19 cellular contexts compared by ENCODE assay signal in the genomic region with DNA sequence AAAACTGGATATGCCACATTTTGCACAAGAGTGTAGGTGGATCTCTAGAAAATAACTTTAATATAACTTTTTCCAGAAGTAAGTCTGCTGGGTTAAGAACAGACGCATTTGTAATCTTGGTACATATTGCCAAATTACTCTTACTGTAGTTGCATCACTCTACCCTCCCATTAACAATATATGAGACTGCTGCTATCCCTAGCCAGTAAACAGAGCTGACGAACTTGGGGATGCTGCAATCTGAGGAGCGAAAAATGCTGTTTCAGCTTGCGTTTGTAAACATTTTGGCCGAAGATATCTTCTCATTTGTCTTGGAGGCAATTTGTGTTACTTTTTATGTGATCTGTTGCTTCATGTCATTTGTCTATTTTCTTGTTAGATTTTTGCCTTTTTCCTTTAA.
"Had no signal": no experiment of that assay in that cellular context is flagged by ENCODE, and none has a peak within 500 bp of the region (broad histone marks: within the 10 kb centered on the region; RNA-seq: fewer than 3 reads in every experiment).

No MANE protein-coding gene starts in this region.

- H3K36me3 ChIP-seq: esophagus squamous epithelium, ovary, suprapubic skin, thyroid gland had no signal

- ATAC-seq: naive thymus-derived CD4-positive, alpha-beta T cell; right cardiac atrium; stimulated activated effector memory CD8-positive, alpha-beta T cell treated with anti-CD3 and anti-CD28 coated beads, Interleukin-12 subunit alpha, Interleukin-12 subunit beta, amount 100 ng/mL, for 72 hours; stimulated activated naive CD8-positive, alpha-beta T cell treated with anti-CD3 and anti-CD28 coated beads, Interleukin-15, Interleukin-2, amounts not matched to agents 100 U/mL and 50 U/mL, for 24 hours had no signal

- DNase-seq: esophagus squamous epithelium; foreskin fibroblast; head of caudate nucleus; hippocampal formation; naive thymus-derived CD4-positive, alpha-beta T cell; nephron progenitor cell; ovary; right cardiac atrium; small intestine; stimulated activated CD4-positive, alpha-beta T cell treated with anti-CD3 and anti-CD28 coated beads, Interleukin-2, amount 100 ng/mL, for 48 hours; stimulated activated CD8-positive, alpha-beta memory T cell treated with anti-CD3 and anti-CD28 coated beads, Interleukin-4, amount 100 ng/mL, for 48 hours; stimulated activated naive CD8-positive, alpha-beta T cell treated with anti-CD3 and anti-CD28 coated beads, Interleukin-15, Interleukin-2, amounts not matched to agents 100 U/mL and 50 U/mL, for 24 hours; thyroid gland had no signal

- H3K4me3 Mint-ChIP-seq: dendritic cell treated with granulocyte-macrophage colony-stimulating factor and Interleukin-4, amounts not matched to agents 40 ng/mL and 50 ng/mL, for 4 days; naive thymus-derived CD4-positive, alpha-beta T cell; nephron progenitor cell; stimulated activated effector memory CD8-positive, alpha-beta T cell treated with anti-CD3 and anti-CD28 coated beads, Interleukin-12 subunit alpha, Interleukin-12 subunit beta, amount 100 ng/mL, for 72 hours; type B pancreatic cell had no signal

- H3K36me3 Mint-ChIP-seq: naive thymus-derived CD4-positive, alpha-beta T cell; stimulated activated effector memory CD8-positive, alpha-beta T cell treated with anti-CD3 and anti-CD28 coated beads, Interleukin-12 subunit alpha, Interleukin-12 subunit beta, amount 100 ng/mL, for 72 hours; type B pancreatic cell had no signal

- H3K4me1 ChIP-seq: esophagus squamous epithelium, suprapubic skin, thyroid gland had no signal

- H3K4me3 ChIP-seq: esophagus squamous epithelium, ovary, suprapubic skin, thyroid gland had no signal

- FAIRE-seq: colon, urothelium cell line had no signal

- H3K27me3 ChIP-seq: esophagus squamous epithelium, ovary, suprapubic skin, thyroid gland had no signal

- H3K27me3 Mint-ChIP-seq: dendritic cell treated with granulocyte-macrophage colony-stimulating factor and Interleukin-4, amounts not matched to agents 40 ng/mL and 50 ng/mL, for 4 days; naive thymus-derived CD4-positive, alpha-beta T cell; type B pancreatic cell had no signal

- H3K27ac ChIP-seq: esophagus squamous epithelium, ovary, suprapubic skin, thyroid gland had no signal

- H3K9me3 ChIP-seq: esophagus squamous epithelium, ovary, suprapubic skin, thyroid gland had no signal

- H3K27ac Mint-ChIP-seq: dendritic cell treated with granulocyte-macrophage colony-stimulating factor and Interleukin-4, amounts not matched to agents 40 ng/mL and 50 ng/mL, for 4 days; naive thymus-derived CD4-positive, alpha-beta T cell; nephron progenitor cell; stimulated activated effector memory CD8-positive, alpha-beta T cell treated with anti-CD3 and anti-CD28 coated beads, Interleukin-12 subunit alpha, Interleukin-12 subunit beta, amount 100 ng/mL, for 72 hours; type B pancreatic cell had no signal

- H3K4me1 Mint-ChIP-seq: naive thymus-derived CD4-positive, alpha-beta T cell; stimulated activated effector memory CD8-positive, alpha-beta T cell treated with anti-CD3 and anti-CD28 coated beads, Interleukin-12 subunit alpha, Interleukin-12 subunit beta, amount 100 ng/mL, for 72 hours had no signal
